In genomic region chr6:28139860-28140500, GRCh38 we compare ENCODE assay signal across 1 cellular context.
TF ChIP-seq lines count a peak whose summit lies in the region.

No MANE protein-coding gene starts in this region.

TF ChIP-seq in endothelial cell of umbilical vein, 7 proteins besides CTCF, POLR2A, EP300 and RAD21:
- no peak for TF ChIP-seq GATA2 (IDR thresholded peaks at IDR 0.05; ENCODE audit: insufficient read depth, insufficient read length, low read depth, low read length)
- TF ChIP-seq JUN (IDR thresholded peaks at IDR 0.05; ENCODE audit: borderline replicate concordance, insufficient read depth, insufficient read length, low read depth), result no peak
- no peak for TF ChIP-seq EZH2 (IDR thresholded peaks at IDR 0.05; ENCODE audit: borderline replicate concordance, low read depth, low read length, severe bottlenecking)
- TF ChIP-seq MAX (IDR thresholded peaks at IDR 0.05; ENCODE audit: insufficient read depth, insufficient read length), result no peak
- TF ChIP-seq FOS (IDR thresholded peaks at IDR 0.05; ENCODE audit: borderline replicate concordance, insufficient read depth, low read length), result no peak
- no peak for TF ChIP-seq POLR2AphosphoS5 (IDR thresholded peaks at IDR 0.05; ENCODE audit: insufficient read depth, low read depth, low read length)
- no peak for TF ChIP-seq MYC (IDR thresholded peaks at IDR 0.05; ENCODE audit: low read depth, low read length)
